In genomic region chr22:38461414-38462081, GRCh38 we compare ENCODE assay signal across 9 cellular contexts. TPM values are rescaled to one million over a fixed set of nuclear protein-coding genes. Genes with fewer than 3 reads are reported as not detected.
A peak's percentile ranks its signal among the peaks of the same experiment; 100 is the strongest.
DNase-seq lines count a peak whose midpoint lies in the region; ATAC-seq, FAIRE-seq and TF ChIP-seq lines count a peak whose summit lies in the region.
"Had no signal": no experiment of that assay in that cellular context is flagged by ENCODE, and none has a peak within 500 bp of the region (broad histone marks: within the 10 kb centered on the region; RNA-seq: fewer than 3 reads in every experiment).

No MANE protein-coding gene starts in this region.

- no peaks in the 10 kb centered on the region for H3K9me3 Mint-ChIP-seq in CD8-positive, alpha-beta T cell
- H3K9me3 Mint-ChIP-seq in nephron progenitor cell: no peaks in the 10 kb centered on the region
- H3K9me3 Mint-ChIP-seq: stimulated activated naive CD8-positive, alpha-beta T cell treated with anti-CD3 and anti-CD28 coated beads, Interleukin-15, Interleukin-2, amounts not matched to agents 100 ng/mL and 50 ng/mL, for 24 hours had no signal

- H3K36me3 ChIP-seq in CD8-positive, alpha-beta T cell (ENCODE audit: insufficient read depth, low read length): no peaks in the 10 kb centered on the region

- no peak for TF ChIP-seq CTCF in CD8-positive, alpha-beta T cell (IDR thresholded peaks at IDR 0.05)
- TF ChIP-seq CTCF in nephron progenitor cell (IDR thresholded peaks at IDR 0.05) (no peak), D721Med (IDR thresholded peaks at IDR 0.05; ENCODE audit: insufficient read depth, missing control alignments) (no peak)

- peaks cover 61% of the 10 kb centered on the region for H3K27me3 Mint-ChIP-seq in CD8-positive, alpha-beta T cell (ENCODE audit: low read depth)
- H3K27me3 Mint-ChIP-seq in nephron progenitor cell (ENCODE audit: low read depth, poor library complexity): peaks cover 29% of the 10 kb centered on the region

- POLR2A ChIA-PET in CD8-positive, alpha-beta T cell (lab: Charles Lee): no interaction called here

- CTCF ChIA-PET in CD8-positive, alpha-beta T cell (lab: Charles Lee): no interaction called here

- no peak overlapping the region for H3K4me3 ChIP-seq in CD8-positive, alpha-beta T cell (ENCODE audit: low read depth, low read length)

- intact Hi-C loops in CD8-positive, alpha-beta T cell (cut with DNase I, micrococcal nuclease): no loop called here

- no peaks in the 10 kb centered on the region for H3K36me3 Mint-ChIP-seq in CD8-positive, alpha-beta T cell
- no peaks in the 10 kb centered on the region for H3K36me3 Mint-ChIP-seq in nephron progenitor cell (ENCODE audit: low read depth)

- FAIRE-seq in D721Med (lab: Jason Lieb, UNC): no peak

- H3K4me3 Mint-ChIP-seq in CD8-positive, alpha-beta T cell: peak overlapping the region; percentile 8
- peak overlapping the region; percentile 54 for H3K4me3 Mint-ChIP-seq in nephron progenitor cell
- H3K4me3 Mint-ChIP-seq: stimulated activated naive CD8-positive, alpha-beta T cell treated with anti-CD3 and anti-CD28 coated beads, Interleukin-15, Interleukin-2, amounts not matched to agents 100 ng/mL and 50 ng/mL, for 24 hours had no signal

- H3K27me3 ChIP-seq in CD8-positive, alpha-beta T cell (ENCODE audit: insufficient read depth, low read length): peaks cover 19% of the 10 kb centered on the region

- in situ Hi-C loops in KBM-7 (cut with MboI; ENCODE audit: low pct_unique_long_range_greater_than_20kb, low sequenced_read_pairs): no loop called here

- H3K27ac Mint-ChIP-seq in CD8-positive, alpha-beta T cell: no peak overlapping the region
- no peak overlapping the region for H3K27ac Mint-ChIP-seq in nephron progenitor cell
- H3K27ac Mint-ChIP-seq: stimulated activated naive CD8-positive, alpha-beta T cell treated with anti-CD3 and anti-CD28 coated beads, Interleukin-15, Interleukin-2, amounts not matched to agents 100 ng/mL and 50 ng/mL, for 24 hours had no signal

- DNase-seq in CD8-positive, alpha-beta T cell: peak in 5 of 7 experiments; percentile 15 to 57 (median 50)
- peak; percentile 84 for DNase-seq in KBM-7
- peak; percentile 89 for DNase-seq in OCI-M1 (lab: John Stamatoyannopoulos, UW)
- DNase-seq in activated T-helper 1 cell treated with Interleukin-2 at 50 U/mL for 16 hours (ENCODE audit: low read depth): peak; percentile 6
- peak; percentile 24 for DNase-seq in fibroblast of the conjunctiva (ENCODE audit: low read depth)
- peak; percentile 96 for DNase-seq in nephron progenitor cell
- peak; percentile 67 for DNase-seq in stromal cell of bone marrow (ENCODE audit: low read depth)
- no peak for DNase-seq in D721Med (ENCODE audit: insufficient read length, low spot score)

- H3K4me1 Mint-ChIP-seq in CD8-positive, alpha-beta T cell (ENCODE audit: low read depth): peaks cover 8% of the 10 kb centered on the region
- peaks cover 74% of the 10 kb centered on the region for H3K4me1 Mint-ChIP-seq in nephron progenitor cell

- no peaks in the 10 kb centered on the region for H3K9me3 ChIP-seq in CD8-positive, alpha-beta T cell (ENCODE audit: low read length)

- peak; percentile 79 for ATAC-seq in CD8-positive, alpha-beta T cell

- H3K4me1 ChIP-seq in CD8-positive, alpha-beta T cell (ENCODE audit: insufficient read depth, low read length): peaks cover 3% of the 10 kb centered on the region

- no peak overlapping the region for H3K27ac ChIP-seq in CD8-positive, alpha-beta T cell (ENCODE audit: low read depth, low read length)

RNA-seq across cellular contexts. Expression of gene KDELR3, which starts 6.3 kb away (rescaled TPM):
- total RNA-seq in CD8-positive, alpha-beta T cell: not detected

RNA-seq across cellular contexts. Expression of gene KCNJ4, which starts 6.5 kb away (rescaled TPM):
- total RNA-seq in CD8-positive, alpha-beta T cell: not detected

RNA-seq across cellular contexts. Expression of gene DDX17, which starts 44.6 kb away (rescaled TPM):
- total RNA-seq in CD8-positive, alpha-beta T cell: 100 to 1,000 TPM; 348 to 386 TPM
